15 cellular contexts compared by ENCODE assay signal in the genomic region with DNA sequence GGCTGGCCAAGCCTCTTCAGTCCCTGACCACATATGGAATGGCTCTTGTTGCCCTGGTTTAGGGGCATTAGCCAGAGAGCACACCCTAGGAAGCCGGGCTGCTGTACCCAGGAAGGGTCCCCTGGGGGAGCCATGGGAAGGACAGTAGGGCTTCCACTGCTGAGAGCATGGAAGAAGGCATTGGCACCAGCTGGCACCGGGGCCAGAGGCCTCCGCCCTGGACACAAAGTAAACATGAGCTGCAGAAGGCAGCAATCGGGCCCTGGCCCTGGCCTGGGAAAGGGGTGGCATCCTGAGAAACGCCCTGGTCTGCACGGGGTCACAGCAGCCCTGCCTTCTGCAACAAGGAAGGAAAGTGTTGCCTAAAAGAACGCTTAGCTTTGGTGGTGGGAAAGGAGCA. TPM values are rescaled to one million over a fixed set of nuclear protein-coding genes. Genes with fewer than 3 reads are reported as not detected.
A peak's percentile ranks its signal among the peaks of the same experiment; 100 is the strongest.
DNase-seq lines count a peak whose midpoint lies in the region; ATAC-seq and TF ChIP-seq lines count a peak whose summit lies in the region.
"Had no signal": no experiment of that assay in that cellular context is flagged by ENCODE, and none has a peak within 500 bp of the region (broad histone marks: within the 10 kb centered on the region; RNA-seq: fewer than 3 reads in every experiment).

No MANE protein-coding gene starts in this region.

- DNase-seq in heart right ventricle (no peak), Right ventricle myocardium superior (no peak), upper lobe of right lung (no peak), NCI-H2029 treated with DMSO at 0.1 percent for 48 hours (lab: John Stamatoyannopoulos, UW) (no peak), hippocampal formation (lab: John Stamatoyannopoulos, UW) (no peak)
- DNase-seq: activated CD8-positive, alpha-beta T cell treated with anti-CD3 and anti-CD28 coated beads, Interleukin-2, amount 10 ng/mL, durations not matched to agents 7 days and 5 days; activated gamma-delta T cell; cerebellar nuclear complex; DMS53; naive B cell; NCI-H187 had no signal

- 76 to 78% methylated on average over 7 of the region's 7 CpGs for WGBS in heart right ventricle, 2 donors
- 68 to 73% methylated on average over 7 of the region's 7 CpGs for WGBS in esophagus, 2 donors

- TF ChIP-seq CTCF in heart right ventricle (IDR thresholded peaks at IDR 0.05) (no peak), neutrophil (IDR thresholded peaks at IDR 0.05) (no peak), upper lobe of right lung (IDR thresholded peaks at IDR 0.05) (no peak)

- no peaks in the 10 kb centered on the region for H3K27me3 ChIP-seq in heart right ventricle
- no peaks in the 10 kb centered on the region for H3K27me3 ChIP-seq in esophagus (ENCODE audit: control insufficient read depth in 1 of 2, insufficient read depth in 2 of 2, low read length in 2 of 2)
- no peaks in the 10 kb centered on the region for H3K27me3 ChIP-seq in neutrophil
- H3K27me3 ChIP-seq in upper lobe of right lung, result no peaks in the 10 kb centered on the region

- peaks cover 24 to 62% (median 48%) of the 10 kb centered on the region in 9 donors for H3K4me1 ChIP-seq in heart right ventricle
- peaks cover 32 to 66% of the 10 kb centered on the region in 2 donors for H3K4me1 ChIP-seq in esophagus (ENCODE audit: control insufficient read depth in 2 of 2, insufficient read depth in 2 of 2, low read length in 1 of 2)
- peaks cover 53% of the 10 kb centered on the region in 2 experiments for H3K4me1 ChIP-seq in neutrophil (ENCODE audit: control insufficient read depth in 1 of 2, insufficient read depth in 1 of 2, low read depth in 1 of 2, low read length in 1 of 2)
- H3K4me1 ChIP-seq in upper lobe of right lung, result peaks cover 65% of the 10 kb centered on the region

- H3K4me3 ChIP-seq in heart right ventricle (no peak overlapping the region), esophagus (ENCODE audit: low read depth in 1 of 2, low read length in 2 of 2) (no peak overlapping the region), neutrophil (ENCODE audit: low read depth in 1 of 2, low read length in 1 of 2) (no peak overlapping the region), upper lobe of right lung (no peak overlapping the region)

- peaks cover 0 to 23% (median 0%) of the 10 kb centered on the region in 9 donors for H3K36me3 ChIP-seq in heart right ventricle
- peaks cover 0 to under 1% of the 10 kb centered on the region in 2 donors for H3K36me3 ChIP-seq in esophagus (ENCODE audit: control insufficient read depth in 2 of 2, insufficient read depth in 2 of 2, low read length in 1 of 2)
- peaks cover 26% of the 10 kb centered on the region for H3K36me3 ChIP-seq in neutrophil
- peaks cover 1% of the 10 kb centered on the region for H3K36me3 ChIP-seq in upper lobe of right lung

- no peaks in the 10 kb centered on the region for H3K9me3 ChIP-seq in heart right ventricle
- H3K9me3 ChIP-seq in esophagus (ENCODE audit: control insufficient read depth in 2 of 2, insufficient read depth in 1 of 2, low read depth in 1 of 2, low read length in 1 of 2), result no peaks in the 10 kb centered on the region
- no peaks in the 10 kb centered on the region for H3K9me3 ChIP-seq in neutrophil
- no peaks in the 10 kb centered on the region for H3K9me3 ChIP-seq in upper lobe of right lung

- ATAC-seq in heart right ventricle (peak in 2 of 8 donors; percentile 1 to 6), Right ventricle myocardium superior (ENCODE audit: poor library complexity) (no peak), upper lobe of right lung (no peak), HG03108 (IDR thresholded peaks at IDR 0.05; ENCODE audit: unreplicated experiment) (no peak)
- ATAC-seq: activated CD8-positive, alpha-beta T cell treated with anti-CD3 and anti-CD28 coated beads, Interleukin-2, amount 10 ng/mL, durations not matched to agents 7 days and 5 days had no signal

- intact Hi-C loops in heart right ventricle (cut with DNase I), result loop anchor here in 2 of 10 donors (5.0 to 10.0 kb wide), 2 partner anchors 69 to 417 kb away; no protein-coding TSS in a partner anchor
- intact Hi-C loops in Right ventricle myocardium superior (cut with DNase I), result no loop called here
- intact Hi-C loops in upper lobe of right lung (cut with DNase I), result no loop called here

- H3K27ac ChIP-seq in heart right ventricle (peak overlapping the region in 9 of 10 donors; percentile 28 to 82 (median 65)), esophagus (ENCODE audit: low read depth in 2 of 2, low read length in 1 of 2) (peak overlapping the region; percentile 34 to 48), neutrophil (peak overlapping the region; percentile 34), upper lobe of right lung (peak overlapping the region; percentile 79)
- H3K27ac ChIP-seq: KMS-11 had no signal

RNA-seq across cellular contexts. Expression of gene VAC14, which starts 49.4 kb away (rescaled TPM):
- 10 to 100 TPM; 19.2 to 27.9 (median 22.7) TPM for total RNA-seq in heart right ventricle
- polyA plus RNA-seq in heart right ventricle, result 10 to 100 TPM; 27.1 to 43.7 TPM
- 17.4 TPM for total RNA-seq in Right ventricle myocardium superior
- 10 to 100 TPM; 24.8 to 31.3 TPM for polyA plus RNA-seq in esophagus
- total RNA-seq in upper lobe of right lung, result 52.2 TPM
